12 cellular contexts compared by ENCODE assay signal in genomic region chrX:3788494-3789233, GRCh38.
DNase-seq lines count a peak whose midpoint lies in the region; ATAC-seq and TF ChIP-seq lines count a peak whose summit lies in the region.
"Had no signal": no experiment of that assay in that cellular context is flagged by ENCODE, and none has a peak within 500 bp of the region (broad histone marks: within the 10 kb centered on the region; RNA-seq: fewer than 3 reads in every experiment).

No MANE protein-coding gene starts in this region.

- peak overlapping the region; percentile 72 for H3K4me3 Mint-ChIP-seq in nephron progenitor cell
- H3K4me3 Mint-ChIP-seq: activated naive CD8-positive, alpha-beta T cell had no signal

- no peak for ATAC-seq in HG02970 (IDR thresholded peaks at IDR 0.05; ENCODE audit: low FRiP score, unreplicated experiment)
- ATAC-seq in HG03095 (IDR thresholded peaks at IDR 0.05; ENCODE audit: unreplicated experiment) = no peak

- no peak overlapping the region for H3K4me2 ChIP-seq in OCI-LY3 (ENCODE audit: low read length)
- H3K4me2 ChIP-seq: PC-9 had no signal

- peak; percentile 18; the same call in 1 of the 2 replicates for TF ChIP-seq CTCF in OCI-LY3 (IDR thresholded peaks at IDR 0.05; ENCODE audit: low read depth, low read length)
- TF ChIP-seq CTCF in choroid plexus epithelial cell (conservative IDR thresholded peaks at IDR 0.05; ENCODE audit: low read depth, low read length) = peak; percentile 27
- TF ChIP-seq CTCF in nephron progenitor cell (IDR thresholded peaks at IDR 0.05) = peak; percentile 33

- H3K9me3 ChIP-seq in OCI-LY3 (ENCODE audit: insufficient read depth, low read length) = no peaks in the 10 kb centered on the region

- peak; percentile 59 for DNase-seq in activated CD8-positive, alpha-beta memory T cell treated with anti-CD3 and anti-CD28 coated beads for 24 hours
- no peak for DNase-seq in activated CD8-positive, alpha-beta memory T cell treated with anti-CD3 and anti-CD28 coated beads, Interleukin-2, amount 50 U/mL, for 48 hours
- DNase-seq in choroid plexus epithelial cell (ENCODE audit: low read depth) (no peak), nephron progenitor cell (peak; percentile 12), NCI-H446 (lab: John Stamatoyannopoulos, UW) (no peak)
- DNase-seq: Karpas-422, NCI-H2029, PC-9 had no signal

- no peak overlapping the region for H2AFZ ChIP-seq in OCI-LY3 (ENCODE audit: low read depth, low read length)
- H2AFZ ChIP-seq: PC-9 had no signal

- H4K20me1 ChIP-seq in OCI-LY3 (ENCODE audit: insufficient read depth, low read length) = no peaks in the 10 kb centered on the region

- H3K27ac Mint-ChIP-seq in nephron progenitor cell = peak overlapping the region; percentile 12
- H3K27ac Mint-ChIP-seq: activated naive CD8-positive, alpha-beta T cell had no signal

- H3K36me3 Mint-ChIP-seq in nephron progenitor cell (ENCODE audit: low read depth) = no peaks in the 10 kb centered on the region
- H3K36me3 Mint-ChIP-seq: activated naive CD8-positive, alpha-beta T cell had no signal

- peaks cover 13% of the 10 kb centered on the region for H3K9me3 Mint-ChIP-seq in nephron progenitor cell

- H3K27ac ChIP-seq in OCI-LY3 (ENCODE audit: low read length) = no peak overlapping the region
- H3K27ac ChIP-seq: PC-9 had no signal

- H3K27me3 Mint-ChIP-seq in nephron progenitor cell (ENCODE audit: low read depth, poor library complexity) = peaks cover 12% of the 10 kb centered on the region
- H3K27me3 Mint-ChIP-seq: activated naive CD8-positive, alpha-beta T cell had no signal

- H3K27me3 ChIP-seq in OCI-LY3 (ENCODE audit: low read depth, low read length) = no peaks in the 10 kb centered on the region

- H3K4me3 ChIP-seq in OCI-LY3 (ENCODE audit: low read length) (no peak overlapping the region), choroid plexus epithelial cell (ENCODE audit: low read depth, low read length) (no peak overlapping the region)
- H3K4me3 ChIP-seq: PC-9 had no signal

- H3K36me3 ChIP-seq in OCI-LY3 (replicated peaks; ENCODE audit: low read depth, low read length) = no peaks in the 10 kb centered on the region

- H3K4me1 ChIP-seq in OCI-LY3 (ENCODE audit: low read length) = no peaks in the 10 kb centered on the region

- no peak overlapping the region for H3K9ac ChIP-seq in OCI-LY3 (ENCODE audit: low read length)

- H3K79me2 ChIP-seq in OCI-LY3 (ENCODE audit: low read length) = no peaks in the 10 kb centered on the region

- peaks cover 18% of the 10 kb centered on the region for H3K4me1 Mint-ChIP-seq in nephron progenitor cell

Comparison
In these comparisons a context has a peak if more than half of its experiments do, and no peak if none do; other contexts are left out.
1. DNase-seq: peak in activated CD8-positive, alpha-beta memory T cell treated with anti-CD3 and anti-CD28 coated beads for 24 hours (single experiment) and nephron progenitor cell (single experiment); none in activated CD8-positive, alpha-beta memory T cell treated with anti-CD3 and anti-CD28 coated beads, Interleukin-2, amount 50 U/mL, for 48 hours (single experiment), choroid plexus epithelial cell (single experiment) and NCI-H446 (0 of 2).
2. Peak in every context shown above with its lines, with median percentiles within 50 percentile points of each other: CTCF ChIP-seq.